8 cellular contexts compared by ENCODE assay signal in genomic region chr2:8678731-8679566, GRCh38. TPM values are rescaled to one million over a fixed set of nuclear protein-coding genes. Genes with fewer than 3 reads are reported as not detected.
DNase-seq lines count a peak whose midpoint lies in the region; ATAC-seq and TF ChIP-seq lines count a peak whose summit lies in the region.

No MANE protein-coding gene starts in this region.

- H3K4me1 ChIP-seq in adipocyte (ENCODE audit: control insufficient read depth, insufficient read depth, low read length) (peaks cover 40% of the 10 kb centered on the region), heart left ventricle (peaks cover 0 to 54% (median 37%) of the 10 kb centered on the region in 12 donors), upper lobe of left lung (peaks cover 30 to 50% (median 38%) of the 10 kb centered on the region in 4 donors)

- intact Hi-C loops in heart left ventricle (cut with DNase I), result loop anchor here in 7 of 10 donors (5.0 to 10.0 kb wide), 14 partner anchors 84 to 677 kb away; no protein-coding TSS in a partner anchor

- TF ChIP-seq POLR2A in heart left ventricle (IDR thresholded peaks at IDR 0.05) (peak; percentile 14 to 27), upper lobe of left lung (IDR thresholded peaks at IDR 0.05) (peak in 3 of 4 donors; percentile 51 to 76 (median 58))

- H3F3A ChIP-seq in SU-DHL-6 (ENCODE audit: insufficient read depth), result peaks cover 23% of the 10 kb centered on the region

- no peak for TF ChIP-seq EP300 in upper lobe of left lung (IDR thresholded peaks at IDR 0.05)

- H3K4me2 ChIP-seq in SU-DHL-6 (ENCODE audit: low read depth, low read length, poor library complexity, severe bottlenecking), result peak overlapping the region; percentile 62

- peak overlapping the region; percentile 62 for H2AFZ ChIP-seq in SU-DHL-6 (ENCODE audit: low read depth, low read length, severe bottlenecking)

- no peaks in the 10 kb centered on the region; the same call in 1 of the 2 replicates for H3K79me2 ChIP-seq in SU-DHL-6 (ENCODE audit: insufficient read depth, low read length)

- H3K9ac ChIP-seq in SU-DHL-6 (ENCODE audit: low read length) (peak overlapping the region; percentile 48), adipocyte (ENCODE audit: low read length) (peak overlapping the region; percentile 98)

- ATAC-seq in HG02763 (IDR thresholded peaks at IDR 0.05; ENCODE audit: unreplicated experiment), result peak; percentile 62
- peak; percentile 56 to 83 (median 71) for ATAC-seq in heart left ventricle
- peak; percentile 80 to 84 for ATAC-seq in upper lobe of left lung (ENCODE audit: low FRiP score in 2 of 2)

- 0 to 2% (median 1%) methylated on average over 23 to 91 of the region's 91 CpGs for WGBS in heart left ventricle, 4 donors
- 1% methylated on average over 18 to 26 of the region's 91 CpGs for WGBS in upper lobe of left lung, 2 donors

- no peaks in the 10 kb centered on the region for H3K27me3 ChIP-seq in SU-DHL-6 (ENCODE audit: low read length)
- no peaks in the 10 kb centered on the region for H3K27me3 ChIP-seq in adipocyte (replicated peaks; ENCODE audit: control insufficient read depth, insufficient read depth, low read length)
- peaks cover 0 to 18% (median 0%) of the 10 kb centered on the region in 9 donors for H3K27me3 ChIP-seq in heart left ventricle
- H3K27me3 ChIP-seq in upper lobe of left lung, result no peaks in the 10 kb centered on the region

- H3K27ac ChIP-seq in SU-DHL-6 (ENCODE audit: low read depth, low read length) (peak overlapping the region; percentile 11), heart left ventricle (peak overlapping the region; percentile 88 to 100 (median 99)), upper lobe of left lung (peak overlapping the region; percentile 97 to 99 (median 98))

- H3K4me3 ChIP-seq in GM12864 (ENCODE audit: low read depth, low read length) (peak overlapping the region; percentile 47), SU-DHL-6 (ENCODE audit: insufficient read depth, low read length, poor library complexity, severe bottlenecking) (peak overlapping the region; percentile 36), adipocyte (ENCODE audit: low read length) (peak overlapping the region; percentile 91), heart left ventricle (peak overlapping the region; percentile 32 to 87 (median 69)), upper lobe of left lung (peak overlapping the region; percentile 25 to 67 (median 65))

- H3K9me2 ChIP-seq in SU-DHL-6 (replicated peaks; ENCODE audit: insufficient read depth, low read length), result no peaks in the 10 kb centered on the region

- TF ChIP-seq CTCF in GM12864 (IDR thresholded peaks at IDR 0.05; ENCODE audit: low read depth, low read length, missing control alignments), result no peak
- TF ChIP-seq CTCF in SU-DHL-6 (IDR thresholded peaks at IDR 0.05; ENCODE audit: insufficient read depth, low read length, poor library complexity, severe bottlenecking), result no peak
- peak in 4 of 12 donors; percentile 8 to 43 (median 23) for TF ChIP-seq CTCF in heart left ventricle (IDR thresholded peaks at IDR 0.05)
- TF ChIP-seq CTCF in upper lobe of left lung (IDR thresholded peaks at IDR 0.05), result peak in 2 of 6 experiments; percentile 8 to 15

- peak; percentile 62 for DNase-seq in GM12864 (ENCODE audit: low read depth)
- peak; percentile 88 for DNase-seq in NCI-H1417 treated with DMSO at 0.1 percent for 48 hours (lab: John Stamatoyannopoulos, UW)
- DNase-seq in adipocyte (ENCODE audit: low read depth), result peak; percentile 98
- peak; percentile 95 to 98 (median 96) for DNase-seq in heart left ventricle
- DNase-seq in pons (ENCODE audit: low spot score), result peak; percentile 88
- DNase-seq in upper lobe of left lung, result peak; percentile 97 to 99

- H3K36me3 ChIP-seq in SU-DHL-6 (ENCODE audit: low read length), result no peaks in the 10 kb centered on the region
- no peaks in the 10 kb centered on the region for H3K36me3 ChIP-seq in adipocyte (ENCODE audit: control insufficient read depth, insufficient read depth, low read length, severe bottlenecking)
- no peaks in the 10 kb centered on the region for H3K36me3 ChIP-seq in heart left ventricle
- no peaks in the 10 kb centered on the region for H3K36me3 ChIP-seq in upper lobe of left lung

- H3K9me3 ChIP-seq in SU-DHL-6 (ENCODE audit: insufficient read depth, low read length) (peaks cover 7% of the 10 kb centered on the region; the same call in 1 of the 2 replicates), adipocyte (ENCODE audit: control insufficient read depth, low read length) (peaks cover 10% of the 10 kb centered on the region), heart left ventricle (peaks cover 0 to 16% (median 9%) of the 10 kb centered on the region in 12 donors), upper lobe of left lung (peaks cover 0 to 10% (median 5%) of the 10 kb centered on the region in 4 donors)

- H4K20me1 ChIP-seq in SU-DHL-6 (ENCODE audit: low read depth, low read length), result no peaks in the 10 kb centered on the region

RNA-seq across cellular contexts. Expression of gene ID2, which starts 2.9 kb away (rescaled TPM):
- total RNA-seq in heart left ventricle (100 to 1,000 TPM in 1 of 9 donors, 10 to 100 TPM in 8; 17.3 to 121 (median 25.5) TPM), upper lobe of left lung (100 to 1,000 TPM in 3 of 6 donors, 10 to 100 TPM in 3; 85.4 to 175 (median 110) TPM)
- 10 to 100 TPM; 44.9 to 92.0 TPM for polyA plus RNA-seq in heart left ventricle

Comparison
In these comparisons a context has a peak if more than half of its experiments do, and no peak if none do; other contexts are left out.
1. Peak in every context shown above with its lines: DNase-seq, ATAC-seq, H3K4me3 ChIP-seq and H3K27ac ChIP-seq.
2. H3K4me3 ChIP-seq: peak in every context shown above with its lines; median percentile 91 in adipocyte; 69 in heart left ventricle; 65 in upper lobe of left lung; 47 in GM12864; 36 in SU-DHL-6.
3. H3K27ac ChIP-seq: peak in every context shown above with its lines; median percentile 99 in heart left ventricle; 98 in upper lobe of left lung; 11 in SU-DHL-6.